Comparison of ENCODE assay signal across 8 cellular contexts in genomic region chr1:31183927-31184554, GRCh38. TPM values are rescaled to one million over a fixed set of nuclear protein-coding genes. Genes with fewer than 3 reads are reported as not detected.
DNase-seq lines count a peak whose midpoint lies in the region; ATAC-seq and TF ChIP-seq lines count a peak whose summit lies in the region.

No MANE protein-coding gene starts in this region.

- no peak overlapping the region for H3K56ac ChIP-seq in H9 (ENCODE audit: insufficient read length, low read depth, low read length)

- H3K9me3 Mint-ChIP-seq in H9, result no peaks in the 10 kb centered on the region

- DNase-seq in COLO668 (lab: John Stamatoyannopoulos, UW; ENCODE audit: unreplicated experiment) (peak; percentile 68), H9 (peak; percentile 75), NCI-H69 (lab: John Stamatoyannopoulos, UW) (peak; percentile 60), adipocyte (ENCODE audit: low read depth) (peak; percentile 71), islet precursor cell (peak; percentile 80), lower leg skin (ENCODE audit: low spot score in 2 of 2) (no peak)
- peak; percentile 11 for DNase-seq in stimulated activated CD8-positive, alpha-beta memory T cell treated with anti-CD3 and anti-CD28 coated beads, Interleukin-4, amount 100 ng/mL, for 24 hours (ENCODE audit: low read depth)

- H4K20me1 ChIP-seq in H9 (ENCODE audit: control insufficient read depth, insufficient read depth, insufficient read length), result peaks cover 2% of the 10 kb centered on the region

- H3K4ac ChIP-seq in H9 (ENCODE audit: low read depth, low read length), result no peak overlapping the region

- no peak overlapping the region for H4K91ac ChIP-seq in H9 (ENCODE audit: insufficient read length, low read depth, low read length)

- no peak overlapping the region for H3K18ac ChIP-seq in H9 (ENCODE audit: insufficient read length, low read depth, low read length)

- H2BK120ac ChIP-seq in H9 (ENCODE audit: low read depth, low read length, poor library complexity, severe bottlenecking), result no peak overlapping the region

- no peak overlapping the region for H3T11ph ChIP-seq in H9 (ENCODE audit: low read length)

- no peak for TF ChIP-seq POLR2A in lower leg skin (IDR thresholded peaks at IDR 0.05)

- no peaks in the 10 kb centered on the region for H3K79me2 ChIP-seq in H9 (ENCODE audit: insufficient read depth, low read length)

- peaks cover 5 to 19% (median 10%) of the 10 kb centered on the region in 3 experiments for H3K36me3 Mint-ChIP-seq in H9 (ENCODE audit: insufficient read depth in 1 of 3, low read depth in 3 of 3)

- H3K23ac ChIP-seq in H9 (ENCODE audit: insufficient read length, low read depth, low read length), result no peak overlapping the region

- no peak overlapping the region for H3K4me2 ChIP-seq in H9 (ENCODE audit: insufficient read depth, insufficient read length, low read length)

- no peak overlapping the region for H3K27ac ChIP-seq in H9 (ENCODE audit: insufficient read length, low read depth, low read length)

- no peak overlapping the region; a peak in 1 of 7 replicates for H3K27ac Mint-ChIP-seq in H9

- peak; percentile 92 for TF ChIP-seq CTCF in H9 (conservative IDR thresholded peaks at IDR 0.05)
- no peak for TF ChIP-seq CTCF in lower leg skin (IDR thresholded peaks at IDR 0.05)

- H3K9me3 ChIP-seq in H9 (ENCODE audit: control insufficient read depth, low read depth, low read length) (no peaks in the 10 kb centered on the region), adipocyte (ENCODE audit: control insufficient read depth, low read length) (no peaks in the 10 kb centered on the region)

- no peak overlapping the region for H4K5ac ChIP-seq in H9 (ENCODE audit: insufficient read length, low read depth, low read length)

- H3K4me3 ChIP-seq in adipocyte (ENCODE audit: low read length) (no peak overlapping the region), lower leg skin (ENCODE audit: low read depth, poor library complexity, severe bottlenecking) (no peak overlapping the region)

- no peaks in the 10 kb centered on the region for H3K27me3 ChIP-seq in H9 (ENCODE audit: insufficient read depth, low read length)
- peaks cover 25% of the 10 kb centered on the region for H3K27me3 ChIP-seq in adipocyte (replicated peaks; ENCODE audit: control insufficient read depth, insufficient read depth, low read length)

- no peak for ATAC-seq in GM21723 (IDR thresholded peaks at IDR 0.05; ENCODE audit: unreplicated experiment)

- H3K79me1 ChIP-seq in H9 (ENCODE audit: insufficient read depth, low read depth, low read length, poor library complexity, severe bottlenecking), result no peaks in the 10 kb centered on the region

- no peak overlapping the region for H2BK5ac ChIP-seq in H9 (ENCODE audit: insufficient read length, low read length)

- no peak overlapping the region for H2BK12ac ChIP-seq in H9 (ENCODE audit: insufficient read length, low read depth, low read length)

- intact Hi-C loops in lower leg skin (cut with DNase I; ENCODE audit: low total_unique reads), result loop anchor here (2.0 to 10.0 kb wide), 3 partner anchors 151 to 363 kb away; no protein-coding TSS in a partner anchor

- H3K4me3 Mint-ChIP-seq in H9, result no peak overlapping the region; a peak in 1 of 5 replicates

- peaks cover 2% of the 10 kb centered on the region in 2 experiments; a peak in 1 of 4 replicates for H3K4me1 Mint-ChIP-seq in H9

- H3K4me1 ChIP-seq in H9 (ENCODE audit: insufficient read depth, low read length), result no peaks in the 10 kb centered on the region
- H3K4me1 ChIP-seq in adipocyte (ENCODE audit: control insufficient read depth, insufficient read depth, low read length), result peaks cover 9% of the 10 kb centered on the region

- peaks cover 3% of the 10 kb centered on the region; the same call in 1 of the 2 replicates for H3K27me3 Mint-ChIP-seq in H9 (ENCODE audit: low read depth)

- peaks cover 3% of the 10 kb centered on the region for H3K23me2 ChIP-seq in H9 (ENCODE audit: insufficient read length, low read depth, low read length, poor library complexity, severe bottlenecking)

- WGBS in H9 (ENCODE audit: extremely low coverage, insufficient read length, low lambda C conversion rate), result no CpG with 5 or more reads among the region's 6 CpGs
- WGBS in lower leg skin, 2 donors, result 42 to 55% methylated on average over 6 of the region's 6 CpGs

- H2BK20ac ChIP-seq in H9 (ENCODE audit: low read depth, low read length, poor library complexity, severe bottlenecking), result no peak overlapping the region

- no peak overlapping the region for H4K8ac ChIP-seq in H9 (replicated peaks; ENCODE audit: insufficient read length, low read depth, low read length)

- no peak overlapping the region for H2AFZ ChIP-seq in H9 (ENCODE audit: low read length)

- no peak overlapping the region for H2BK15ac ChIP-seq in H9 (ENCODE audit: low read depth, low read length)

- H3K9ac ChIP-seq in H9 (ENCODE audit: extremely low read depth, insufficient read length, low read length) (no peak overlapping the region), adipocyte (ENCODE audit: low read length) (no peak overlapping the region)

- H3K36me3 ChIP-seq in adipocyte (ENCODE audit: control insufficient read depth, insufficient read depth, low read length, severe bottlenecking), result no peaks in the 10 kb centered on the region

- H2AK5ac ChIP-seq in H9 (ENCODE audit: insufficient read length, low read length), result no peak overlapping the region

- H3K14ac ChIP-seq in H9 (ENCODE audit: insufficient read depth, low read length), result no peak overlapping the region

RNA-seq across cellular contexts. Expression of gene NKAIN1, which starts 55.6 kb away (rescaled TPM):
- 24.0 and 25.6 TPM in 2 replicates for total RNA-seq in H9 (2021)
- 1 to 10 TPM in 2 of 4 donors, under 1 TPM in 2; 0.46 to 1.4 (median 0.91) TPM for total RNA-seq in lower leg skin

Comparison
In these comparisons a context has a peak if more than half of its experiments do, and no peak if none do; other contexts are left out.
1. DNase-seq: peak in COLO668 (single experiment), H9 (single experiment), NCI-H69 (single experiment), adipocyte (single experiment), islet precursor cell (single experiment) and stimulated activated CD8-positive, alpha-beta memory T cell treated with anti-CD3 and anti-CD28 coated beads, Interleukin-4, amount 100 ng/mL, for 24 hours (single experiment); none in lower leg skin (0 of 2).
2. RNA of gene NKAIN1, which starts 55.6 kb away (total RNA-seq): 24.0 to 25.6 TPM in H9; 0.46 to 1.4 TPM in lower leg skin; every median in the first group is over 10 times any median in the second.